Comparison of ENCODE assay signal across 19 cellular contexts in genomic region chr9:134650431-134651190, GRCh38.
"Had no signal": no experiment of that assay in that cellular context is flagged by ENCODE, and none has a peak within 500 bp of the region (broad histone marks: within the 10 kb centered on the region; RNA-seq: fewer than 3 reads in every experiment).

No MANE protein-coding gene starts in this region.

- H3K36me3 ChIP-seq: prostate gland, thoracic aorta had no signal

- H3K4me3 ChIP-seq: body of pancreas, dorsolateral prefrontal cortex, hepatocyte, prostate gland, thoracic aorta had no signal

- H2AFZ ChIP-seq: hepatocyte had no signal

- H3K27me3 ChIP-seq: dorsolateral prefrontal cortex, hepatocyte had no signal

- H3K27ac ChIP-seq: body of pancreas, dorsolateral prefrontal cortex, hepatocyte, prostate gland had no signal

- H3K9me3 ChIP-seq: body of pancreas, prostate gland, thoracic aorta had no signal

- H3K4me1 ChIP-seq: body of pancreas, prostate gland had no signal

- H3K4me2 ChIP-seq: hepatocyte had no signal

- FAIRE-seq: small intestine, TTC549, urothelium cell line had no signal

- DNase-seq: activated CD4-positive, alpha-beta memory T cell treated with anti-CD3 and anti-CD28 coated beads, Interleukin-2, amount 10 ng/mL, durations not matched to agents 7 days and 5 days; activated CD4-positive, alpha-beta T cell treated with anti-CD3 and anti-CD28 coated beads for 36 hours; activated CD8-positive, alpha-beta memory T cell treated with anti-CD3 and anti-CD28 coated beads, Interleukin-2, amount 10 ng/mL, durations not matched to agents 7 days and 5 days; activated naive CD4-positive, alpha-beta T cell; activated naive CD8-positive, alpha-beta T cell treated with anti-CD3 and anti-CD28 coated beads for 36 hours; amniotic stem cell; body of pancreas; left colon; midbrain; nephron progenitor cell; occipital lobe; small intestine; stimulated activated CD4-positive, alpha-beta T cell treated with anti-CD3 and anti-CD28 coated beads, Interleukin-4, amount 100 ng/mL, for 24 hours had no signal
